In genomic region chr4:39514266-39514665, GRCh38 we compare ENCODE assay signal across 1 cellular context.
TF ChIP-seq lines count a peak whose summit lies in the region.

No MANE protein-coding gene starts in this region.

TF ChIP-seq in HepG2, 621 proteins besides CTCF, POLR2A, EP300 and RAD21:
- peak; percentile 73 for TF ChIP-seq RBM22 (optimal IDR thresholded peaks at IDR 0.05; ENCODE audit: low read length)
- peak; percentile 18; the same call in 1 of the 2 replicates for TF ChIP-seq ZFP82 (CRISPR knock-in tag; IDR thresholded peaks at IDR 0.05; ENCODE audit: borderline replicate concordance)
- TF ChIP-seq ZNF770 (CRISPR knock-in tag; IDR thresholded peaks at IDR 0.05) = peak; percentile 94
- TF ChIP-seq RBFOX2 (IDR thresholded peaks at IDR 0.05; ENCODE audit: low read depth, low read length) = 0 out of 2 replicates have a peak, but pooled peaks have one; percentile 18
TF ChIP-seq in HepG2: peak in this region for 4; not testable (repeated sequence) for 617.
